Comparison of ENCODE assay signal across 1 cellular context in the genomic region with DNA sequence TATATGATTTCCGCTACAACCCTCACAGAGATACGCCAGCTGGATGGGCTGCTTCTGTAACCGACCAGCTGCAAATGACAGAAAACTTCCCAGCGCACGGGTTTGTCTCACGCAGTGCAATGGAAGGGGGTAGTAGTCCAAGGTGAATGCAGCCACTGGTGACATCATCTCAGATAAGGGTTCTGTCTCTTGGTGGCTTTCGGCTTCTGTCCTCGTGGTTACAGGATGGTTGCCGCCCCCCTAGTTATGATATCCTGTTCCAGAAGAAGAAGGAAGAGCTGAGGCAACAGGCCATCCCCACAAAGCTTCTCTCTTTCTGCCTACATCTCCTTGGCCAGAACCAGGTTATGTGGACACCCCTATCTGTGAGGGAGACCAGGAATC.
TF ChIP-seq lines count a peak whose summit lies in the region.

No MANE protein-coding gene starts in this region.

TF ChIP-seq in HepG2, 621 proteins besides CTCF, POLR2A, EP300 and RAD21:
- TF ChIP-seq, protein P1, sequence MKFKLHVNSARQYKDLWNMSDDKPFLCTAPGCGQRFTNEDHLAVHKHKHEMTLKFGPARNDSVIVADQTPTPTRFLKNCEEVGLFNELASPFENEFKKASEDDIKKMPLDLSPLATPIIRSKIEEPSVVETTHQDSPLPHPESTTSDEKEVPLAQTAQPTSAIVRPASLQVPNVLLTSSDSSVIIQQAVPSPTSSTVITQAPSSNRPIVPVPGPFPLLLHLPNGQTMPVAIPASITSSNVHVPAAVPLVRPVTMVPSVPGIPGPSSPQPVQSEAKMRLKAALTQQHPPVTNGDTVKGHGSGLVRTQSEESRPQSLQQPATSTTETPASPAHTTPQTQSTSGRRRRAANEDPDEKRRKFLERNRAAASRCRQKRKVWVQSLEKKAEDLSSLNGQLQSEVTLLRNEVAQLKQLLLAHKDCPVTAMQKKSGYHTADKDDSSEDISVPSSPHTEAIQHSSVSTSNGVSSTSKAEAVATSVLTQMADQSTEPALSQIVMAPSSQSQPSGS (CRISPR knock-in tag; IDR thresholded peaks at IDR 0.05), result 0 out of 2 replicates have a peak, but pooled peaks have one; percentile 46
- TF ChIP-seq ZFP62 (CRISPR knock-in tag; IDR thresholded peaks at IDR 0.05), result no peak
- peak; percentile 40; the same call in 1 of the 2 replicates for TF ChIP-seq ZBTB21 (CRISPR knock-in tag; IDR thresholded peaks at IDR 0.05)
- TF ChIP-seq, protein P2, sequence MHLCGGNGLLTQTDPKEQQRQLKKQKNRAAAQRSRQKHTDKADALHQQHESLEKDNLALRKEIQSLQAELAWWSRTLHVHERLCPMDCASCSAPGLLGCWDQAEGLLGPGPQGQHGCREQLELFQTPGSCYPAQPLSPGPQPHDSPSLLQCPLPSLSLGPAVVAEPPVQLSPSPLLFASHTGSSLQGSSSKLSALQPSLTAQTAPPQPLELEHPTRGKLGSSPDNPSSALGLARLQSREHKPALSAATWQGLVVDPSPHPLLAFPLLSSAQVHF (CRISPR knock-in tag; IDR thresholded peaks at IDR 0.05), result no peak
- TF ChIP-seq, protein P3, sequence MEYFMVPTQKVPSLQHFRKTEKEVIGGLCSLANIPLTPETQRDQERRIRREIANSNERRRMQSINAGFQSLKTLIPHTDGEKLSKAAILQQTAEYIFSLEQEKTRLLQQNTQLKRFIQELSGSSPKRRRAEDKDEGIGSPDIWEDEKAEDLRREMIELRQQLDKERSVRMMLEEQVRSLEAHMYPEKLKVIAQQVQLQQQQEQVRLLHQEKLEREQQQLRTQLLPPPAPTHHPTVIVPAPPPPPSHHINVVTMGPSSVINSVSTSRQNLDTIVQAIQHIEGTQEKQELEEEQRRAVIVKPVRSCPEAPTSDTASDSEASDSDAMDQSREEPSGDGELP (IDR thresholded peaks at IDR 0.05; ENCODE audit: borderline replicate concordance, low read depth), result peak; percentile 13; the same call in 1 of the 2 replicates
- peak; percentile 52; the same call in 1 of the 2 replicates for TF ChIP-seq SAP130 (CRISPR knock-in tag; IDR thresholded peaks at IDR 0.05; ENCODE audit: low read depth)
- TF ChIP-seq, protein P4, sequence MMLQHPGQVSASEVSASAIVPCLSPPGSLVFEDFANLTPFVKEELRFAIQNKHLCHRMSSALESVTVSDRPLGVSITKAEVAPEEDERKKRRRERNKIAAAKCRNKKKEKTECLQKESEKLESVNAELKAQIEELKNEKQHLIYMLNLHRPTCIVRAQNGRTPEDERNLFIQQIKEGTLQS (CRISPR knock-in tag; IDR thresholded peaks at IDR 0.05), result peak; percentile 68
- TF ChIP-seq ZNF501 (CRISPR knock-in tag; IDR thresholded peaks at IDR 0.05), result peak; percentile 21; the same call in 1 of the 2 replicates
- no peak for TF ChIP-seq SNRNP70 (IDR thresholded peaks at IDR 0.05; ENCODE audit: low read depth, low read length)
- TF ChIP-seq ELF3 (CRISPR knock-in tag; IDR thresholded peaks at IDR 0.05), result no peak
- peak; percentile 50 for TF ChIP-seq ATF7 (IDR thresholded peaks at IDR 0.05)
- no peak for TF ChIP-seq ATF7 (CRISPR knock-in tag; IDR thresholded peaks at IDR 0.05)
- TF ChIP-seq ZSCAN20 (CRISPR knock-in tag; IDR thresholded peaks at IDR 0.05; ENCODE audit: borderline replicate concordance), result no peak
